ENCODE assay signal across 9 cellular contexts in genomic region chr3:189304465-189305341, GRCh38.
A peak's percentile ranks its signal among the peaks of the same experiment; 100 is the strongest.
DNase-seq lines count a peak whose midpoint lies in the region; ATAC-seq, FAIRE-seq and TF ChIP-seq lines count a peak whose summit lies in the region.
"Had no signal": no experiment of that assay in that cellular context is flagged by ENCODE, and none has a peak within 500 bp of the region (broad histone marks: within the 10 kb centered on the region; RNA-seq: fewer than 3 reads in every experiment).

No MANE protein-coding gene starts in this region.

- WGBS in small intestine, 3 donors, result 9 to 50% (median 24%) methylated on average over 10 of the region's 10 CpGs
- WGBS in heart right ventricle, 2 donors, result 75 to 76% methylated on average over 10 of the region's 10 CpGs

- ATAC-seq in heart right ventricle (no peak), Right ventricle myocardium superior (ENCODE audit: poor library complexity) (no peak)

- no peaks in the 10 kb centered on the region for H3K9me3 ChIP-seq in small intestine (ENCODE audit: control insufficient read depth, low read depth)
- no peaks in the 10 kb centered on the region for H3K9me3 ChIP-seq in heart right ventricle

- H3K27ac Mint-ChIP-seq in activated CD4-positive, alpha-beta T cell treated with anti-CD3 and anti-CD28 coated beads, Interleukin-2, amount 10 ng/mL, durations not matched to agents 24 days and 14 days, result peak overlapping the region; percentile 91
- H3K27ac Mint-ChIP-seq: B cell had no signal

- H3K36me3 Mint-ChIP-seq in activated CD4-positive, alpha-beta T cell treated with anti-CD3 and anti-CD28 coated beads, Interleukin-2, amount 10 ng/mL, durations not matched to agents 24 days and 14 days (ENCODE audit: low read depth), result peaks cover 11% of the 10 kb centered on the region

- peak; percentile 65 for DNase-seq in activated CD4-positive, alpha-beta T cell treated with anti-CD3 and anti-CD28 coated beads, Interleukin-2, amount 10 ng/mL, durations not matched to agents 24 days and 14 days
- no peak for DNase-seq in activated CD4-positive, alpha-beta T cell treated with anti-CD3 and anti-CD28 coated beads, Interleukin-2, amount 50 U/mL, for 1 hour
- peak; percentile 93 for DNase-seq in NCI-H748 treated with DMSO at 0.1 percent for 48 hours (lab: John Stamatoyannopoulos, UW)
- DNase-seq in choroid plexus epithelial cell (ENCODE audit: low read depth), result peak; percentile 17
- peak; percentile 67 for DNase-seq in small intestine
- DNase-seq in heart right ventricle, result no peak
- DNase-seq in Right ventricle myocardium superior, result no peak
- DNase-seq in epidermal melanocyte (ENCODE audit: insufficient read length, low spot score), result no peak

- FAIRE-seq in small intestine (lab: Jason Lieb, UNC), result no peak

- peaks cover 20% of the 10 kb centered on the region for H3K9me3 Mint-ChIP-seq in activated CD4-positive, alpha-beta T cell treated with anti-CD3 and anti-CD28 coated beads, Interleukin-2, amount 10 ng/mL, durations not matched to agents 24 days and 14 days

- H3K4me3 ChIP-seq in choroid plexus epithelial cell (ENCODE audit: low read depth, low read length), result no peak overlapping the region
- H3K4me3 ChIP-seq in small intestine (ENCODE audit: low read depth in 1 of 2, low read length in 2 of 2), result no peak overlapping the region
- no peak overlapping the region for H3K4me3 ChIP-seq in heart right ventricle

- peak overlapping the region; percentile 63 for H3K4me3 Mint-ChIP-seq in activated CD4-positive, alpha-beta T cell treated with anti-CD3 and anti-CD28 coated beads, Interleukin-2, amount 10 ng/mL, durations not matched to agents 24 days and 14 days
- H3K4me3 Mint-ChIP-seq: B cell had no signal

- H3K4me1 ChIP-seq in small intestine (ENCODE audit: control insufficient read depth in 2 of 2, insufficient read depth in 1 of 2, low read depth in 1 of 2, low read length in 1 of 2) (peaks cover 0 to 2% of the 10 kb centered on the region in 2 donors), heart right ventricle (no peaks in the 10 kb centered on the region)

- H3K27me3 ChIP-seq in small intestine (ENCODE audit: control insufficient read depth in 2 of 2, insufficient read depth in 2 of 2, low read length in 2 of 2) (no peaks in the 10 kb centered on the region), heart right ventricle (peaks cover 0 to 4% (median 0%) of the 10 kb centered on the region in 7 donors)

- intact Hi-C loops in activated CD4-positive, alpha-beta T cell treated with anti-CD3 and anti-CD28 coated beads, Interleukin-2, amount 10 ng/mL, durations not matched to agents 24 days and 14 days (cut with micrococcal nuclease), result loop anchor here (1.0 to 10.0 kb wide), 5 partner anchors 16 to 1310 kb away; no protein-coding TSS in a partner anchor
- intact Hi-C loops in heart right ventricle (cut with DNase I), result no loop called here
- intact Hi-C loops in Right ventricle myocardium superior (cut with DNase I), result no loop called here

- H3K4me1 Mint-ChIP-seq in activated CD4-positive, alpha-beta T cell treated with anti-CD3 and anti-CD28 coated beads, Interleukin-2, amount 10 ng/mL, durations not matched to agents 24 days and 14 days, result peaks cover 58% of the 10 kb centered on the region
- H3K4me1 Mint-ChIP-seq: B cell had no signal

- no peaks in the 10 kb centered on the region for H3K27me3 Mint-ChIP-seq in activated CD4-positive, alpha-beta T cell treated with anti-CD3 and anti-CD28 coated beads, Interleukin-2, amount 10 ng/mL, durations not matched to agents 24 days and 14 days

- H3K36me3 ChIP-seq in small intestine (ENCODE audit: control insufficient read depth in 2 of 2, insufficient read depth in 2 of 2, low read length in 2 of 2) (no peaks in the 10 kb centered on the region), heart right ventricle (no peaks in the 10 kb centered on the region)

- TF ChIP-seq CTCF in choroid plexus epithelial cell (conservative IDR thresholded peaks at IDR 0.05; ENCODE audit: low read depth, low read length), result no peak
- TF ChIP-seq CTCF in heart right ventricle (IDR thresholded peaks at IDR 0.05), result no peak

- peak overlapping the region in 1 of 2 donors; percentile 65 for H3K27ac ChIP-seq in small intestine (ENCODE audit: low read depth in 1 of 2, low read length in 1 of 2)
- no peak overlapping the region for H3K27ac ChIP-seq in heart right ventricle

Comparison
In these comparisons a context has a peak if more than half of its experiments do, and no peak if none do; other contexts are left out.
1. DNase-seq: peak in activated CD4-positive, alpha-beta T cell treated with anti-CD3 and anti-CD28 coated beads, Interleukin-2, amount 10 ng/mL, durations not matched to agents 24 days and 14 days (single experiment), NCI-H748 treated with DMSO at 0.1 percent for 48 hours (single experiment), choroid plexus epithelial cell (single experiment) and small intestine (single experiment); none in activated CD4-positive, alpha-beta T cell treated with anti-CD3 and anti-CD28 coated beads, Interleukin-2, amount 50 U/mL, for 1 hour (single experiment), heart right ventricle (0 of 2), Right ventricle myocardium superior (single experiment) and epidermal melanocyte (single experiment).